Comparison of ENCODE assay signal across 13 cellular contexts in the genomic region with DNA sequence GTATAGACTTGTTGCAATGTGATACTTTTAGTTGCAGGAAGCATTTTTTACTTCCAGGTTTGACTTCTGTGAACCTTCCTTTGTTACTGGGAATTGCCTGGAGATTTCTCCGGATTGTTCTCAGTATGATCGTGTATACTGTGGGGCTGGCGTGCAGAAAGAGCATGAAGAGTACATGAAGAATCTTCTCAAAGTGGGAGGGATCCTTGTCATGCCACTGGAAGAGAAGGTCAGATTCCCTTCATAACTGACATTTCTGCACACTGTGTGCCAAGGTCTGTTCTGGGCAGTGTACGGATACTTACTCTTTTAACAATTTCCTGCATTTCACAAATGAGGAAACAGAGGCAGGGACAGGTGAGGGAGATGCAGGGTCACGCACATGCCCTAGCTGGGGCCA.
"Had no signal": no experiment of that assay in that cellular context is flagged by ENCODE, and none has a peak within 500 bp of the region (broad histone marks: within the 10 kb centered on the region; RNA-seq: fewer than 3 reads in every experiment).

No MANE protein-coding gene starts in this region.

- H3K4me3 ChIP-seq: ascending aorta, breast epithelium, hepatocyte, transverse colon, vagina had no signal

- H3K4me1 ChIP-seq: breast epithelium had no signal

- H3K27me3 ChIP-seq: ascending aorta, breast epithelium, hepatocyte, transverse colon, vagina had no signal

- H2AFZ ChIP-seq: hepatocyte had no signal

- DNase-seq: activated CD4-positive, alpha-beta T cell treated with anti-CD3 and anti-CD28 coated beads, Interleukin-2, amount 10 ng/mL, durations not matched to agents 24 days and 14 days; activated CD4-positive, CD25-positive, alpha-beta regulatory T cell; activated CD8-positive, alpha-beta memory T cell treated with anti-CD3 and anti-CD28 coated beads for 24 hours; activated naive CD4-positive, alpha-beta T cell; kidney; stimulated activated CD4-positive, alpha-beta T cell treated with anti-CD3 and anti-CD28 coated beads, Interleukin-4, amount 100 ng/mL, for 24 hours; stimulated activated naive CD4-positive, alpha-beta T cell treated with Interleukin-2 at 50 U/mL for 16 hours; substantia nigra; transverse colon had no signal

- H3K36me3 ChIP-seq: breast epithelium had no signal

- H3K4me2 ChIP-seq: hepatocyte had no signal

- H3K9me3 ChIP-seq: ascending aorta, breast epithelium, transverse colon, vagina had no signal

- H3K27ac ChIP-seq: ascending aorta, breast epithelium, hepatocyte, transverse colon, vagina had no signal
